Comparison of ENCODE assay signal across 8 cellular contexts in the genomic region with DNA sequence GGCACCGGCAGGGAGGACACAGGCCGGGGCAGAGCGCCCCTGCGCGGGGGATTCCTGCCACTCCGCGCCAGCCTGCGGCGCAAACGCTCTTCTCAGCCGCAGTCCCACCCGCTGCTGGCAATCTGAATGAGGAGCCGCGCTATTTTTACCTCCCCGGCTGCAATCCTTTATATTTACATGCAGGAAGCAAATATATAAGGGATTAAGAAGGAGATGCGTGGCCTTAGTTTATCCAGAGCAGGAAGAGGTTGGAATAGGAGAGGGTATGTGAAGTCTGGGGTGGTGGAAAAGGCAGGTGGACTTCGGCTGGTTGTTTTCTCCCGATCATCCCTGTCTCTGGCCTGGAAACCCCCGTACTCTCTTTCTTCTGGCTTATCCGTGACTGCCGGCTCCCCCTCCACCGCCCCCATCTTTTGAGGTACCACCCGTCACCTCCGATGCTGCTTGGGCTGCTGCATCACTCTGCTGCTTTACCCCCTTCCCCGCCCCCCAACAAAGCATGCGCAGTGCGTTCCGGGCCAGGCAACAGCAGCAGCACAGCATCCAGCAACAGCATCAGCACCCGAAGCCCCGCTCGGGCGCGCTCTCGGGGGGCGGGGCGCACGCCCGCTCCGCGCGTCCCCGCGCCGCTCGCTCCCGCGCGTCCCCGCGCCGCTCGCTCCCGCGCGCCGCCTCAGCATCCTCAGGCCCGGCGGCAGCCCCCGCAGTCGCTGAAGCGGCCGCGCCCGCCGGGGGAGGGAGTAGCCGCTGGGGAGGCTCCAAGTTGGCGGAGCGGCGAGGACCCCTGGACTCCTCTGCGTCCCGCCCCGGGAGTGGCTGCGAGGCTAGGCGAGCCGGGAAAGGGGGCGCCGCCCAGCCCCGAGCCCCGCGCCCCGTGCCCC. TPM values are rescaled to one million over a fixed set of nuclear protein-coding genes. Genes with fewer than 3 reads are reported as not detected.
DNase-seq lines count a peak whose midpoint lies in the region; ATAC-seq and TF ChIP-seq lines count a peak whose summit lies in the region.

A gene with protein sequence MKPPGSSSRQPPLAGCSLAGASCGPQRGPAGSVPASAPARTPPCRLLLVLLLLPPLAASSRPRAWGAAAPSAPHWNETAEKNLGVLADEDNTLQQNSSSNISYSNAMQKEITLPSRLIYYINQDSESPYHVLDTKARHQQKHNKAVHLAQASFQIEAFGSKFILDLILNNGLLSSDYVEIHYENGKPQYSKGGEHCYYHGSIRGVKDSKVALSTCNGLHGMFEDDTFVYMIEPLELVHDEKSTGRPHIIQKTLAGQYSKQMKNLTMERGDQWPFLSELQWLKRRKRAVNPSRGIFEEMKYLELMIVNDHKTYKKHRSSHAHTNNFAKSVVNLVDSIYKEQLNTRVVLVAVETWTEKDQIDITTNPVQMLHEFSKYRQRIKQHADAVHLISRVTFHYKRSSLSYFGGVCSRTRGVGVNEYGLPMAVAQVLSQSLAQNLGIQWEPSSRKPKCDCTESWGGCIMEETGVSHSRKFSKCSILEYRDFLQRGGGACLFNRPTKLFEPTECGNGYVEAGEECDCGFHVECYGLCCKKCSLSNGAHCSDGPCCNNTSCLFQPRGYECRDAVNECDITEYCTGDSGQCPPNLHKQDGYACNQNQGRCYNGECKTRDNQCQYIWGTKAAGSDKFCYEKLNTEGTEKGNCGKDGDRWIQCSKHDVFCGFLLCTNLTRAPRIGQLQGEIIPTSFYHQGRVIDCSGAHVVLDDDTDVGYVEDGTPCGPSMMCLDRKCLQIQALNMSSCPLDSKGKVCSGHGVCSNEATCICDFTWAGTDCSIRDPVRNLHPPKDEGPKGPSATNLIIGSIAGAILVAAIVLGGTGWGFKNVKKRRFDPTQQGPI (plus strand): TSS at position 679 of the 881 bp plus-strand sequence. CDS start 335 bp downstream, outside the sequence.

- no peak within 1 kb of the TSS for H3K27ac ChIP-seq in CD4-positive, alpha-beta T cell (ENCODE audit: low read depth, low read length)
- no peak within 1 kb of the TSS for H3K27ac ChIP-seq in brain microvascular endothelial cell
- peak within 1 kb of the TSS in 1 of 4 donors; percentile 14 for H3K27ac ChIP-seq in gastrocnemius medialis

- H3K36me3 Mint-ChIP-seq in CD4-positive, alpha-beta T cell (ENCODE audit: low read depth) = no peaks in the 10 kb centered on the region
- H3K36me3 Mint-ChIP-seq in T-helper 1 cell treated with Interleukin-12 subunit alpha and Interleukin-12 subunit beta and Interleukin-4 antibody, amounts not matched to agents 30 μg/mL and 1 μg/mL, for 36 hours (ENCODE audit: low read depth) = no peaks in the 10 kb centered on the region

- CTCF ChIA-PET in CD4-positive, alpha-beta T cell (lab: Charles Lee) = no interaction called here

- H3K4me3 ChIP-seq in brain microvascular endothelial cell (ENCODE audit: low read depth, low read length) (peak within 1 kb of the TSS; percentile 62), iPS-11a (ENCODE audit: low read depth, low read length) (peak within 1 kb of the TSS; percentile 67), gastrocnemius medialis (peak within 1 kb of the TSS; percentile 46 to 65 (median 60))

- no peak within 1 kb of the TSS for H3K27ac Mint-ChIP-seq in CD4-positive, alpha-beta T cell
- no peak within 1 kb of the TSS for H3K27ac Mint-ChIP-seq in T-helper 1 cell treated with Interleukin-12 subunit alpha and Interleukin-12 subunit beta and Interleukin-4 antibody, amounts not matched to agents 30 μg/mL and 1 μg/mL, for 36 hours

- H3K27me3 Mint-ChIP-seq in CD4-positive, alpha-beta T cell = peaks cover 85% of the 10 kb centered on the region
- H3K27me3 Mint-ChIP-seq in T-helper 1 cell treated with Interleukin-12 subunit alpha and Interleukin-12 subunit beta and Interleukin-4 antibody, amounts not matched to agents 30 μg/mL and 1 μg/mL, for 36 hours (ENCODE audit: low read depth) = peaks cover 77% of the 10 kb centered on the region

- H3K36me3 ChIP-seq in brain microvascular endothelial cell (replicated peaks) (no peaks in the 10 kb centered on the region), gastrocnemius medialis (no peaks in the 10 kb centered on the region)

- TF ChIP-seq RAD21 in Ishikawa (IDR thresholded peaks at IDR 0.05; ENCODE audit: low read depth) = no peak

- in situ Hi-C loops in brain microvascular endothelial cell (cut with HindIII; ENCODE audit: low pct_ligation_motif_present, low sequenced_read_pairs) (no loop called here), gastrocnemius medialis (cut with MboI; ENCODE audit: low sequenced_read_pairs in 4 of 4) (no loop called here)

- peaks cover 59% of the 10 kb centered on the region for H3K27me3 ChIP-seq in CD4-positive, alpha-beta T cell (ENCODE audit: control insufficient read depth, insufficient read depth, low read length)
- H3K27me3 ChIP-seq in brain microvascular endothelial cell (replicated peaks) = peaks cover 11% of the 10 kb centered on the region
- H3K27me3 ChIP-seq in gastrocnemius medialis = no peaks in the 10 kb centered on the region

- peak within 1 kb of the TSS; percentile 96 for H3K4me3 Mint-ChIP-seq in CD4-positive, alpha-beta T cell
- H3K4me3 Mint-ChIP-seq in T-helper 1 cell treated with Interleukin-12 subunit alpha and Interleukin-12 subunit beta and Interleukin-4 antibody, amounts not matched to agents 30 μg/mL and 1 μg/mL, for 36 hours = peak within 1 kb of the TSS; percentile 81

- H3K4me1 Mint-ChIP-seq in CD4-positive, alpha-beta T cell (ENCODE audit: low read depth) = peaks cover 17% of the 10 kb centered on the region
- H3K4me1 Mint-ChIP-seq in T-helper 1 cell treated with Interleukin-12 subunit alpha and Interleukin-12 subunit beta and Interleukin-4 antibody, amounts not matched to agents 30 μg/mL and 1 μg/mL, for 36 hours (ENCODE audit: low read depth) = peaks cover 7% of the 10 kb centered on the region

- no peaks in the 10 kb centered on the region for H3K9me3 Mint-ChIP-seq in CD4-positive, alpha-beta T cell
- H3K9me3 Mint-ChIP-seq in T-helper 1 cell treated with Interleukin-12 subunit alpha and Interleukin-12 subunit beta and Interleukin-4 antibody, amounts not matched to agents 30 μg/mL and 1 μg/mL, for 36 hours = no peaks in the 10 kb centered on the region

- TF ChIP-seq POLR2A in gastrocnemius medialis (IDR thresholded peaks at IDR 0.05) = peak in 1 of 2 donors; percentile 25

- peaks cover 8 to 10% of the 10 kb centered on the region in 2 donors for H3K4me1 ChIP-seq in gastrocnemius medialis

- no peak for TF ChIP-seq CTCF in CD4-positive, alpha-beta T cell (IDR thresholded peaks at IDR 0.05)
- TF ChIP-seq CTCF in brain microvascular endothelial cell (IDR thresholded peaks at IDR 0.05; ENCODE audit: low read depth, low read length, missing control alignments) = peak; percentile 20
- peak in 1 of 5 experiments; percentile 32 for TF ChIP-seq CTCF in gastrocnemius medialis (IDR thresholded peaks at IDR 0.05 in 4 of 5, conservative IDR thresholded peaks at IDR 0.05 in 1 of 5)

- POLR2A ChIA-PET in CD4-positive, alpha-beta T cell (lab: Charles Lee) = no interaction called here

- no peak for TF ChIP-seq EP300 in Ishikawa (IDR thresholded peaks at IDR 0.05; ENCODE audit: borderline replicate concordance)

- H3K9me3 ChIP-seq in CD4-positive, alpha-beta T cell (ENCODE audit: control insufficient read depth, low read length) = no peaks in the 10 kb centered on the region
- H3K9me3 ChIP-seq in gastrocnemius medialis = no peaks in the 10 kb centered on the region

- DNase-seq in CD4-positive, alpha-beta T cell = peak; percentile 19 to 53 (median 26)
- peak; percentile 29 for DNase-seq in brain microvascular endothelial cell
- peak in 1 of 2 donors; percentile 16 for DNase-seq in gastrocnemius medialis
- no peak for DNase-seq in NOMO-1 treated with DMSO at 0.1 percent for 48 hours (lab: John Stamatoyannopoulos, UW; ENCODE audit: unreplicated experiment)

- ATAC-seq in CD4-positive, alpha-beta T cell (ENCODE audit: poor library complexity) = peak; percentile 83
- ATAC-seq in GM19397 (IDR thresholded peaks at IDR 0.05; ENCODE audit: unreplicated experiment) = peak; percentile 52
- peak; percentile 65 to 73 for ATAC-seq in gastrocnemius medialis

- intact Hi-C loops in CD4-positive, alpha-beta T cell (cut with DNase I, micrococcal nuclease) = no loop called here
- intact Hi-C loops in gastrocnemius medialis (cut with DNase I; ENCODE audit: low total_unique reads) = loop anchor here (5.0 to 10.0 kb wide), 2 partner anchors 168 to 281 kb away; a partner anchor contains a TSS

TF ChIP-seq in Ishikawa, 13 proteins besides CTCF, POLR2A, EP300 and RAD21:
- TF ChIP-seq, protein P1, sequence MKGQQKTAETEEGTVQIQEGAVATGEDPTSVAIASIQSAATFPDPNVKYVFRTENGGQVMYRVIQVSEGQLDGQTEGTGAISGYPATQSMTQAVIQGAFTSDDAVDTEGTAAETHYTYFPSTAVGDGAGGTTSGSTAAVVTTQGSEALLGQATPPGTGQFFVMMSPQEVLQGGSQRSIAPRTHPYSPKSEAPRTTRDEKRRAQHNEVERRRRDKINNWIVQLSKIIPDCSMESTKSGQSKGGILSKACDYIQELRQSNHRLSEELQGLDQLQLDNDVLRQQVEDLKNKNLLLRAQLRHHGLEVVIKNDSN (IDR thresholded peaks at IDR 0.05) = no peak
- peak; percentile 19; the same call in 1 of the 2 replicates for TF ChIP-seq ZBTB7A (IDR thresholded peaks at IDR 0.05; ENCODE audit: low read depth)

RNA-seq across cellular contexts. Expression of the gene that starts here (rescaled TPM):
- 1 to 10 TPM; 6.3 to 7.7 TPM for total RNA-seq in CD4-positive, alpha-beta T cell
- 1 to 10 TPM in 3 of 4 donors, under 1 TPM in 1; 0.65 to 2.4 (median 1.6) TPM for total RNA-seq in gastrocnemius medialis
